In genomic region chr1:65146908-65147423, GRCh38 we compare ENCODE assay signal across 8 cellular contexts. TPM values are rescaled to one million over a fixed set of nuclear protein-coding genes. Genes with fewer than 3 reads are reported as not detected.
DNase-seq lines count a peak whose midpoint lies in the region; ATAC-seq and TF ChIP-seq lines count a peak whose summit lies in the region.

No MANE protein-coding gene starts in this region.

- H3K4me2 ChIP-seq in IMR-90 (ENCODE audit: low read depth, low read length), result peak overlapping the region; percentile 96

- no peak for TF ChIP-seq RAD21 in IMR-90 (IDR thresholded peaks at IDR 0.05; ENCODE audit: low read length)

- no peaks in the 10 kb centered on the region for H3K27me3 ChIP-seq in CD8-positive, alpha-beta T cell (ENCODE audit: insufficient read depth, low read length)
- H3K27me3 ChIP-seq in IMR-90 (ENCODE audit: control insufficient read depth, insufficient read depth, low read length), result peaks cover 29% of the 10 kb centered on the region
- peaks cover 0 to 4% of the 10 kb centered on the region in 2 donors for H3K27me3 ChIP-seq in duodenal mucosa (ENCODE audit: control insufficient read depth in 1 of 2, insufficient read depth in 2 of 2, low read length in 2 of 2)
- H3K27me3 ChIP-seq in neuron (ENCODE audit: insufficient read depth, low read length), result peaks cover 44% of the 10 kb centered on the region

- no peak for TF ChIP-seq CTCF in CD8-positive, alpha-beta T cell (IDR thresholded peaks at IDR 0.05)
- TF ChIP-seq CTCF in IMR-90 (conservative IDR thresholded peaks at IDR 0.05; ENCODE audit: low read depth, low read length), result no peak
- no peak for TF ChIP-seq CTCF in omental fat pad (IDR thresholded peaks at IDR 0.05)

- DNase-seq in CD8-positive, alpha-beta T cell, result no peak
- DNase-seq in IMR-90 (no peak), omental fat pad (ENCODE audit: low spot score) (no peak), SHP77 (lab: John Stamatoyannopoulos, UW) (no peak)

- H3K36me3 Mint-ChIP-seq in CD8-positive, alpha-beta T cell, result no peaks in the 10 kb centered on the region

- intact Hi-C loops in CD8-positive, alpha-beta T cell (cut with DNase I, micrococcal nuclease), result no loop called here
- intact Hi-C loops in IMR-90 (cut with micrococcal nuclease), result loop anchor here (5.0 kb wide), 1 partner anchor 50 kb away; no protein-coding TSS in a partner anchor

- dilution Hi-C loops in IMR-90 (cut with HindIII; ENCODE audit: low sequenced_read_pairs, unreplicated experiment), result no loop called here

- H3K36me3 ChIP-seq in CD8-positive, alpha-beta T cell (ENCODE audit: insufficient read depth, low read length), result no peaks in the 10 kb centered on the region
- H3K36me3 ChIP-seq in IMR-90 (ENCODE audit: control insufficient read depth, insufficient read depth, low read length), result no peaks in the 10 kb centered on the region
- H3K36me3 ChIP-seq in duodenal mucosa (ENCODE audit: control insufficient read depth in 1 of 2, insufficient read depth in 2 of 2, low read length in 2 of 2), result no peaks in the 10 kb centered on the region
- H3K36me3 ChIP-seq in neuron (ENCODE audit: insufficient read depth, low read length), result no peaks in the 10 kb centered on the region

- no peak overlapping the region for H2BK5ac ChIP-seq in IMR-90 (ENCODE audit: low read depth, low read length, poor library complexity, severe bottlenecking)

- no peaks in the 10 kb centered on the region for H4K20me1 ChIP-seq in IMR-90 (ENCODE audit: insufficient read depth, low read length)

- peak overlapping the region; percentile 91 for H2AFZ ChIP-seq in IMR-90 (replicated peaks; ENCODE audit: low read length, poor library complexity)
- H2AFZ ChIP-seq in neuron (ENCODE audit: low read depth, low read length), result peak overlapping the region; percentile 97

- peak overlapping the region; percentile 30 for H2AK9ac ChIP-seq in IMR-90 (replicated peaks; ENCODE audit: low read depth, low read length, poor library complexity)

- H3K4me3 ChIP-seq in CD8-positive, alpha-beta T cell (ENCODE audit: low read depth, low read length), result peak overlapping the region; percentile 53
- H3K4me3 ChIP-seq in IMR-90 (ENCODE audit: insufficient read depth, low read depth, low read length), result peak overlapping the region; percentile 98
- peak overlapping the region; percentile 69 to 73 for H3K4me3 ChIP-seq in duodenal mucosa (ENCODE audit: low read depth in 1 of 2, low read length in 2 of 2)
- H3K4me3 ChIP-seq in neuron (ENCODE audit: low read length), result peak overlapping the region; percentile 72

- H4K5ac ChIP-seq in IMR-90 (ENCODE audit: low read depth, low read length), result no peak overlapping the region

- peaks cover 51% of the 10 kb centered on the region for H3K27me3 Mint-ChIP-seq in CD8-positive, alpha-beta T cell (ENCODE audit: low read depth)

- CTCF ChIA-PET in CD8-positive, alpha-beta T cell (lab: Charles Lee), result no interaction called here
- CTCF ChIA-PET in IMR-90 (lab: Yijun Ruan, JAX), result no interaction called here

- no peak overlapping the region for H3K56ac ChIP-seq in IMR-90 (ENCODE audit: extremely low read depth, insufficient read depth, low read length)

- no peaks in the 10 kb centered on the region for H3K9me3 Mint-ChIP-seq in CD8-positive, alpha-beta T cell

- BruUV-seq in IMR-90 (replicated peaks; lab: Mats Ljungman, UMichigan), result no TSS peak

- H3K9me1 ChIP-seq in IMR-90 (ENCODE audit: insufficient read depth, low read length), result no peaks in the 10 kb centered on the region

- no peak for ATAC-seq in CD8-positive, alpha-beta T cell
- ATAC-seq in IMR-90 (ENCODE audit: low read depth) (no peak), GM18870 (IDR thresholded peaks at IDR 0.05; ENCODE audit: unreplicated experiment) (no peak), GM21381 (IDR thresholded peaks at IDR 0.05; ENCODE audit: unreplicated experiment) (no peak), omental fat pad (ENCODE audit: low FRiP score) (no peak)

- no peak overlapping the region for H2BK15ac ChIP-seq in IMR-90 (ENCODE audit: low read depth, low read length)

- H4K91ac ChIP-seq in IMR-90 (ENCODE audit: insufficient read depth, low read depth, low read length), result no peak overlapping the region

- no peak overlapping the region for H3K4ac ChIP-seq in IMR-90 (ENCODE audit: low read depth, low read length)

- H3K14ac ChIP-seq in IMR-90 (replicated peaks; ENCODE audit: low read depth, low read length), result no peak overlapping the region

- H3K23ac ChIP-seq in IMR-90 (ENCODE audit: low read depth, low read length), result no peak overlapping the region

- H3K79me1 ChIP-seq in IMR-90 (ENCODE audit: low read depth in 1 of 2, low read length in 2 of 2), result no peaks in the 10 kb centered on the region

- no peak overlapping the region for H3K27ac ChIP-seq in CD8-positive, alpha-beta T cell (ENCODE audit: low read depth, low read length)
- H3K27ac ChIP-seq in IMR-90 (ENCODE audit: insufficient read depth, low read length), result no peak overlapping the region; the same call in 1 of the 2 replicates
- no peak overlapping the region for H3K27ac ChIP-seq in duodenal mucosa (ENCODE audit: low read depth, low read length)

- H4K8ac ChIP-seq in IMR-90 (ENCODE audit: low read depth in 2 of 2, low read length in 2 of 2), result peak overlapping the region in 1 of 2 experiments; percentile 58; a peak in 1 of 4 replicates

- peak overlapping the region; percentile 78 for H3K4me3 Mint-ChIP-seq in CD8-positive, alpha-beta T cell

- in situ Hi-C loops in IMR-90 (cut with MboI; ENCODE audit: low sequenced_read_pairs), result no loop called here

- H3K27ac Mint-ChIP-seq in CD8-positive, alpha-beta T cell, result no peak overlapping the region

- H3K9ac ChIP-seq in IMR-90 (ENCODE audit: low read depth, low read length) (peak overlapping the region; percentile 56; the same call in 1 of the 2 replicates), duodenal mucosa (ENCODE audit: low read depth in 1 of 2, low read length in 2 of 2) (peak overlapping the region in 1 of 2 donors; percentile 39)

- no peak overlapping the region for H2BK120ac ChIP-seq in IMR-90 (ENCODE audit: low read depth, low read length)

- H3K4me1 Mint-ChIP-seq in CD8-positive, alpha-beta T cell (ENCODE audit: low read depth), result peaks cover 17% of the 10 kb centered on the region

- POLR2A ChIA-PET in CD8-positive, alpha-beta T cell (lab: Charles Lee), result no interaction called here
- POLR2A ChIA-PET in IMR-90 (lab: Charles Lee; ENCODE audit: unreplicated experiment), result no interaction called here

- no peaks in the 10 kb centered on the region for H3K9me3 ChIP-seq in CD8-positive, alpha-beta T cell (ENCODE audit: low read length)
- H3K9me3 ChIP-seq in IMR-90 (ENCODE audit: control insufficient read depth, insufficient read depth, low read length) (no peaks in the 10 kb centered on the region), duodenal mucosa (ENCODE audit: control insufficient read depth in 1 of 2, low read length in 2 of 2) (no peaks in the 10 kb centered on the region), neuron (ENCODE audit: low read length) (no peaks in the 10 kb centered on the region)

- H2BK20ac ChIP-seq in IMR-90 (ENCODE audit: low read depth, low read length), result no peak overlapping the region

- no peak overlapping the region for H2AK5ac ChIP-seq in IMR-90 (ENCODE audit: low read depth, low read length)

- peaks cover 5% of the 10 kb centered on the region for H3K4me1 ChIP-seq in CD8-positive, alpha-beta T cell (ENCODE audit: insufficient read depth, low read length)
- H3K4me1 ChIP-seq in IMR-90 (ENCODE audit: control insufficient read depth, insufficient read depth, low read length) (no peaks in the 10 kb centered on the region; the same call in 1 of the 2 replicates), duodenal mucosa (ENCODE audit: control insufficient read depth in 1 of 2, insufficient read depth in 2 of 2, low read length in 2 of 2) (peaks cover 7 to 13% of the 10 kb centered on the region in 2 donors), neuron (ENCODE audit: insufficient read depth, low read length) (peaks cover 12% of the 10 kb centered on the region)

- no peak for TF ChIP-seq POLR2A in IMR-90 (IDR thresholded peaks at IDR 0.05; ENCODE audit: low read depth, low read length)

- H3K18ac ChIP-seq in IMR-90 (ENCODE audit: low read depth, low read length), result no peak overlapping the region

- no CpG with 5 or more reads among the region's 20 CpGs for WGBS in IMR-90 (ENCODE audit: extremely low coverage in 2 of 2, insufficient read length in 1 of 2), 2 experiments

TF ChIP-seq in IMR-90, 13 proteins besides CTCF, POLR2A, EP300 and RAD21 (continues in another document):
- TF ChIP-seq RCOR1 (IDR thresholded peaks at IDR 0.05; ENCODE audit: insufficient replicate concordance, low read length) (no peak), MXI1 (IDR thresholded peaks at IDR 0.05; ENCODE audit: borderline replicate concordance, low read depth, low read length) (no peak), ELK1 (IDR thresholded peaks at IDR 0.05; ENCODE audit: borderline replicate concordance, low read depth, low read length) (no peak), FOS (IDR thresholded peaks at IDR 0.05; ENCODE audit: low read depth, low read length) (no peak), SMC3 (IDR thresholded peaks at IDR 0.05; ENCODE audit: low read depth, low read length) (no peak), MAZ (IDR thresholded peaks at IDR 0.05; ENCODE audit: borderline replicate concordance, low read depth, low read length) (no peak), RFX5 (IDR thresholded peaks at IDR 0.05; ENCODE audit: low read depth, low read length) (no peak), CHD1 (IDR thresholded peaks at IDR 0.05; ENCODE audit: low read depth, low read length) (no peak), BHLHE40 (IDR thresholded peaks at IDR 0.05; ENCODE audit: low read depth, low read length) (no peak)

RNA-seq across cellular contexts. Expression of gene AK4, which starts 1.0 kb away (rescaled TPM):
- under 1 TPM; 0.35 to 0.56 TPM for total RNA-seq in CD8-positive, alpha-beta T cell
- total RNA-seq in IMR-90 (2012; rRNA removed) (23.1 and 30.3 TPM in 2 replicates), omental fat pad (100 to 1,000 TPM in 1 of 4 donors, 10 to 100 TPM in 3; 20.5 to 108 (median 61.8) TPM)
- 7.7 and 12.4 TPM in 2 replicates for polyA plus RNA-seq in IMR-90 (2012; rRNA removed)
- 4.8 and 7.6 TPM in 2 replicates for polyA plus RNA-seq in IMR-90 (2012; cell fraction: cytosol; rRNA removed)
- polyA plus RNA-seq in IMR-90 (2012; cell fraction: nucleus; rRNA removed; ENCODE audit: low replicate concordance), result 1.4 and 6.5 TPM in 2 replicates

Comparison
In these comparisons a context has a peak if more than half of its experiments do, and no peak if none do; other contexts are left out.
1. RNA of gene AK4, which starts 1.0 kb away (total RNA-seq): 20.5 to 108 TPM in omental fat pad and 23.1 to 30.3 TPM in IMR-90; 0.35 to 0.56 TPM in CD8-positive, alpha-beta T cell; every median in the first group is over 10 times any median in the second.
2. Peak in every context shown above with its lines, with median percentiles within 50 percentile points of each other: H3K4me3 ChIP-seq.